Comparison of ENCODE assay signal across 12 cellular contexts in genomic region chr7:4931932-4932331, GRCh38. TPM values are rescaled to one million over a fixed set of nuclear protein-coding genes. Genes with fewer than 3 reads are reported as not detected.
DNase-seq lines count a peak whose midpoint lies in the region; ATAC-seq and FAIRE-seq lines count a peak whose summit lies in the region.
"Had no signal": no experiment of that assay in that cellular context is flagged by ENCODE, and none has a peak within 500 bp of the region (broad histone marks: within the 10 kb centered on the region; RNA-seq: fewer than 3 reads in every experiment).

No MANE protein-coding gene starts in this region.

- CTCF ChIA-PET in activated CD4-positive, alpha-beta T cell treated with anti-CD3 and anti-CD28 coated beads, Interleukin-2, amount 10 ng/mL, durations not matched to agents 7 days and 5 days (lab: Charles Lee), result no interaction called here

- ATAC-seq in HG03097 (IDR thresholded peaks at IDR 0.05; ENCODE audit: low FRiP score, unreplicated experiment), result no peak

- FAIRE-seq in frontal cortex (lab: Jason Lieb, UNC), result peak; percentile 48
- FAIRE-seq: endothelial cell of umbilical vein had no signal

- intact Hi-C loops in cardiac septum (cut with DNase I), result no loop called here

- H3K36me3 Mint-ChIP-seq in activated CD4-positive, alpha-beta T cell treated with anti-CD3 and anti-CD28 coated beads, Interleukin-2, amount 10 ng/mL, durations not matched to agents 7 days and 5 days (ENCODE audit: low read depth), result no peaks in the 10 kb centered on the region

- H3K4me3 Mint-ChIP-seq in activated CD4-positive, alpha-beta T cell treated with anti-CD3 and anti-CD28 coated beads, Interleukin-2, amount 10 ng/mL, durations not matched to agents 7 days and 5 days, result no peak overlapping the region

- no peaks in the 10 kb centered on the region for H3K9me3 Mint-ChIP-seq in activated CD4-positive, alpha-beta T cell treated with anti-CD3 and anti-CD28 coated beads, Interleukin-2, amount 10 ng/mL, durations not matched to agents 7 days and 5 days

- H3K27me3 Mint-ChIP-seq in activated CD4-positive, alpha-beta T cell treated with anti-CD3 and anti-CD28 coated beads, Interleukin-2, amount 10 ng/mL, durations not matched to agents 7 days and 5 days, result no peaks in the 10 kb centered on the region

- peak overlapping the region; percentile 17 for H3K27ac ChIP-seq in temporal lobe (ENCODE audit: low read depth, low read length)
- H3K27ac ChIP-seq: HL-60 had no signal

- peak; percentile 10 for DNase-seq in activated CD4-positive, alpha-beta T cell treated with anti-CD3 and anti-CD28 coated beads, Interleukin-2, amount 10 ng/mL, durations not matched to agents 7 days and 5 days
- no peak for DNase-seq in activated CD4-positive, alpha-beta T cell treated with anti-CD3 and anti-CD28 coated beads for 1 hour
- peak; percentile 77 for DNase-seq in NCI-H510A treated with DMSO at 0.1 percent for 48 hours (lab: John Stamatoyannopoulos, UW)
- DNase-seq in frontal cortex (ENCODE audit: low spot score in 2 of 2), result peak; percentile 52 to 61
- no peak for DNase-seq in OCI-M1 (lab: John Stamatoyannopoulos, UW)
- no peak for DNase-seq in cardiac septum (ENCODE audit: low spot score)
- DNase-seq: activated T-cell treated with anti-CD3 and anti-CD28 coated beads, Interleukin-2, amount 50 U/mL, for 48 hours had no signal

- H3K27ac Mint-ChIP-seq in activated CD4-positive, alpha-beta T cell treated with anti-CD3 and anti-CD28 coated beads, Interleukin-2, amount 10 ng/mL, durations not matched to agents 7 days and 5 days, result no peak overlapping the region

- POLR2A ChIA-PET in activated CD4-positive, alpha-beta T cell treated with anti-CD3 and anti-CD28 coated beads, Interleukin-2, amount 10 ng/mL, durations not matched to agents 7 days and 5 days (lab: Charles Lee), result no interaction called here

- no peaks in the 10 kb centered on the region for H3K4me1 Mint-ChIP-seq in activated CD4-positive, alpha-beta T cell treated with anti-CD3 and anti-CD28 coated beads, Interleukin-2, amount 10 ng/mL, durations not matched to agents 7 days and 5 days

RNA-seq across cellular contexts. Expression of gene MMD2, which starts 27.1 kb away (rescaled TPM):
- not detected for total RNA-seq in activated CD4-positive, alpha-beta T cell treated with anti-CD3 and anti-CD28 coated beads, Interleukin-2, amount 10 ng/mL, durations not matched to agents 7 days and 5 days
- total RNA-seq in frontal cortex (2.4 TPM), temporal lobe (4.4 TPM), cardiac septum (not detected)
- total RNA-seq: endothelial cell of umbilical vein, lung microvascular endothelial cell had no signal

RNA-seq across cellular contexts. Expression of gene RADIL, which starts 48.4 kb away (rescaled TPM):
- total RNA-seq in activated CD4-positive, alpha-beta T cell treated with anti-CD3 and anti-CD28 coated beads, Interleukin-2, amount 10 ng/mL, durations not matched to agents 7 days and 5 days, result under 1 TPM; 0.37 to 0.84 TPM
- total RNA-seq in frontal cortex (3.3 TPM), temporal lobe (3.7 TPM), cardiac septum (2.5 TPM)

Comparison
In these comparisons a context has a peak if more than half of its experiments do, and no peak if none do; other contexts are left out.
1. DNase-seq: peak in activated CD4-positive, alpha-beta T cell treated with anti-CD3 and anti-CD28 coated beads, Interleukin-2, amount 10 ng/mL, durations not matched to agents 7 days and 5 days (single experiment), NCI-H510A treated with DMSO at 0.1 percent for 48 hours (single experiment) and frontal cortex (2 of 2); none in activated CD4-positive, alpha-beta T cell treated with anti-CD3 and anti-CD28 coated beads for 1 hour (single experiment), OCI-M1 (single experiment) and cardiac septum (single experiment).